ENCODE assay signal across 16 cellular contexts in genomic region chr22:39623603-39624500, GRCh38. TPM values are rescaled to one million over a fixed set of nuclear protein-coding genes. Genes with fewer than 3 reads are reported as not detected.
DNase-seq lines count a peak whose midpoint lies in the region; ATAC-seq, FAIRE-seq and TF ChIP-seq lines count a peak whose summit lies in the region.
"Had no signal": no experiment of that assay in that cellular context is flagged by ENCODE, and none has a peak within 500 bp of the region (broad histone marks: within the 10 kb centered on the region; RNA-seq: fewer than 3 reads in every experiment).

No MANE protein-coding gene starts in this region.

- peak; percentile 34 for DNase-seq in Right ventricle myocardium inferior (ENCODE audit: missing footprints)
- no peak for DNase-seq in right atrium auricular region (ENCODE audit: low spot score)
- no peak for DNase-seq in GM12878 (ENCODE audit: low read depth, low spot score)
- DNase-seq in kidney: peak; percentile 57
- DNase-seq in NCI-H2081 (lab: John Stamatoyannopoulos, UW): no peak
- DNase-seq in NCI-H187 (lab: John Stamatoyannopoulos, UW): no peak
- no peak for DNase-seq in PC-3
- DNase-seq: COR-L47, DMS153, NCI-H1105, NCI-H187 treated with DMSO at 0.1 percent for 48 hours had no signal

- SMC1A ChIA-PET in GM12878 (lab: Charles Lee; ENCODE audit: uncharacterized antibody, unreplicated experiment): interaction anchor here (2.0 kb wide), 1 partner anchor 401 kb away, joined by 14 read pairs; no protein-coding TSS in a partner anchor

- no peak overlapping the region for H3K4me3 ChIP-seq in right atrium auricular region
- no peak overlapping the region for H3K4me3 ChIP-seq in GM12878
- H3K4me3 ChIP-seq in kidney (ENCODE audit: low read length in 2 of 2): no peak overlapping the region
- no peak overlapping the region for H3K4me3 ChIP-seq in PC-3 (ENCODE audit: low read length)
- H3K4me3 ChIP-seq: GM23248 had no signal

- H2AFZ ChIP-seq in GM12878 (ENCODE audit: control insufficient read depth, low read depth, low read length) (no peak overlapping the region), PC-3 (ENCODE audit: low read length) (no peak overlapping the region)
- H2AFZ ChIP-seq: GM23248 had no signal

- no peak overlapping the region for H3K27ac ChIP-seq in right atrium auricular region
- H3K27ac ChIP-seq in GM12878 (ENCODE audit: control insufficient read depth, insufficient read depth): no peak overlapping the region
- no peak overlapping the region for H3K27ac ChIP-seq in kidney (ENCODE audit: low read depth in 2 of 2, low read length in 2 of 2)
- H3K27ac ChIP-seq in PC-3 (ENCODE audit: low read length): no peak overlapping the region
- H3K27ac ChIP-seq: C4-2B, GM23248 had no signal

- CTCF ChIA-PET in GM12878 (lab: Yijun Ruan, JAX): interaction anchor here (0.9 to 3.2 kb wide), 2 partner anchors 394 to 402 kb away, joined by 3 to 20 read pairs; no protein-coding TSS in a partner anchor
- CTCF ChIA-PET in PC-3 (lab: Charles Lee): no interaction called here

- WGBS in GM12878 (ENCODE audit: insufficient coverage, insufficient replicate concordance, low lambda C conversion rate, missing lambda C conversion rate): 63% methylated on average over 28 of the region's 28 CpGs

- FAIRE-seq in GM12878 (lab: Jason Lieb, UNC): no peak
- FAIRE-seq in kidney (lab: Jason Lieb, UNC): no peak
- FAIRE-seq: GM19239 had no signal

- H3K4me1 ChIP-seq in right atrium auricular region: no peaks in the 10 kb centered on the region
- H3K4me1 ChIP-seq in GM12878 (ENCODE audit: control insufficient read depth, insufficient read depth, low read length): no peaks in the 10 kb centered on the region
- no peaks in the 10 kb centered on the region for H3K4me1 ChIP-seq in kidney (ENCODE audit: control insufficient read depth in 1 of 2, insufficient read depth in 1 of 2, low read depth in 1 of 2, low read length in 2 of 2)
- no peaks in the 10 kb centered on the region for H3K4me1 ChIP-seq in PC-3 (ENCODE audit: insufficient read depth, low read length)

- H3K27me3 ChIP-seq in right atrium auricular region (peaks cover 0 to 7% of the 10 kb centered on the region in 2 donors), GM12878 (replicated peaks in 1 of 2; ENCODE audit: control insufficient read depth in 2 of 2, insufficient read depth in 2 of 2, low read length in 1 of 2) (peaks cover 0 to 1% of the 10 kb centered on the region in 2 experiments; a peak in 1 of 4 replicates), PC-3 (ENCODE audit: low read length) (no peaks in the 10 kb centered on the region)

- no peaks in the 10 kb centered on the region for H3K9me2 ChIP-seq in PC-3 (replicated peaks; ENCODE audit: low read length)

- no peaks in the 10 kb centered on the region for H3K9me3 ChIP-seq in right atrium auricular region
- H3K9me3 ChIP-seq in GM12878 (replicated peaks; ENCODE audit: control insufficient read depth, insufficient read depth, low read length): no peaks in the 10 kb centered on the region
- no peaks in the 10 kb centered on the region for H3K9me3 ChIP-seq in kidney (ENCODE audit: control insufficient read depth in 1 of 2, low read length in 2 of 2)
- H3K9me3 ChIP-seq in PC-3 (ENCODE audit: low read length): no peaks in the 10 kb centered on the region

- no peak for TF ChIP-seq POLR2A in GM12878 (IDR thresholded peaks at IDR 0.05; ENCODE audit: low read depth, low read length)

- H3K9ac ChIP-seq in GM12878 (ENCODE audit: control insufficient read depth, insufficient read depth, low read length) (no peak overlapping the region), kidney (ENCODE audit: low read length in 2 of 2) (no peak overlapping the region), PC-3 (ENCODE audit: low read length) (no peak overlapping the region)
- H3K9ac ChIP-seq: GM23248 had no signal

- TF ChIP-seq CTCF in right atrium auricular region (IDR thresholded peaks at IDR 0.05) (no peak), GM12878 (IDR thresholded peaks at IDR 0.05 in 2 of 3, conservative IDR thresholded peaks at IDR 0.05 in 1 of 3; ENCODE audit: control insufficient read depth in 2 of 3, extremely low read depth in 1 of 3, insufficient read depth in 1 of 3, low read depth in 3 of 3, low read length in 3 of 3) (no peak), kidney (IDR thresholded peaks at IDR 0.05; ENCODE audit: borderline replicate concordance, extremely low read depth, insufficient read depth) (no peak), PC-3 (conservative IDR thresholded peaks at IDR 0.05; ENCODE audit: low read depth, low read length) (no peak)

- in situ Hi-C loops in GM12878 (cut with MboI): no loop called here

- BruUV-seq in GM12878 (replicated peaks; lab: Mats Ljungman, UMichigan) (no TSS peak), PC-3 (replicated peaks; lab: Mats Ljungman, UMichigan) (no TSS peak)

- RAD21 ChIA-PET in GM12878 (lab: Charles Lee; ENCODE audit: unreplicated experiment): no interaction called here

- H4K20me1 ChIP-seq in GM12878 (ENCODE audit: control insufficient read depth, insufficient read depth) (no peaks in the 10 kb centered on the region), PC-3 (ENCODE audit: low read length) (no peaks in the 10 kb centered on the region)

- TF ChIP-seq RAD21 in GM12878 (IDR thresholded peaks at IDR 0.05; ENCODE audit: insufficient read depth, low read depth, low read length): no peak

- H3K79me2 ChIP-seq in GM12878 (ENCODE audit: control insufficient read depth, insufficient read depth, low read length) (no peaks in the 10 kb centered on the region), PC-3 (ENCODE audit: low read length) (no peaks in the 10 kb centered on the region)

- ATAC-seq in Right ventricle myocardium inferior (no peak), GM12878 (no peak), HG03432 (IDR thresholded peaks at IDR 0.05; ENCODE audit: unreplicated experiment) (no peak), PC-3 (no peak)
- ATAC-seq: SK-N-SH treated with all-trans-retinoic acid at 6 μM for 48 hours had no signal

- intact Hi-C loops in Right ventricle myocardium inferior (cut with DNase I): loop anchor here (2.0 kb wide), 1 partner anchor 399 kb away; no protein-coding TSS in a partner anchor
- intact Hi-C loops in GM12878 (cut with micrococcal nuclease; ENCODE audit: unreplicated experiment): loop anchor here (1.0 kb wide), 1 partner anchor 400 kb away; no protein-coding TSS in a partner anchor
- intact Hi-C loops in kidney (cut with DNase I): no loop called here
- intact Hi-C loops in PC-3 (cut with micrococcal nuclease): no loop called here

- no peaks in the 10 kb centered on the region for H3K36me3 ChIP-seq in right atrium auricular region
- no peaks in the 10 kb centered on the region for H3K36me3 ChIP-seq in GM12878 (ENCODE audit: control insufficient read depth in 2 of 2, insufficient read depth in 2 of 2, low read length in 1 of 2)
- H3K36me3 ChIP-seq in kidney (ENCODE audit: control insufficient read depth in 1 of 2, insufficient read depth in 2 of 2, low read length in 2 of 2): no peaks in the 10 kb centered on the region
- no peaks in the 10 kb centered on the region for H3K36me3 ChIP-seq in PC-3 (ENCODE audit: low read depth, low read length)

- POLR2A ChIA-PET in GM12878 (lab: Charles Lee): interaction anchor here (0.6 kb wide), 1 partner anchor 355 kb away, joined by 3 read pairs; no protein-coding TSS in a partner anchor
- POLR2A ChIA-PET in PC-3 (lab: Charles Lee; ENCODE audit: unreplicated experiment): no interaction called here

- H3K4me2 ChIP-seq in GM12878 (ENCODE audit: control insufficient read depth, insufficient read depth) (no peak overlapping the region), PC-3 (ENCODE audit: low read length) (no peak overlapping the region)

- no peak for TF ChIP-seq EP300 in GM12878 (IDR thresholded peaks at IDR 0.05; ENCODE audit: borderline replicate concordance in 1 of 2, control insufficient read depth in 1 of 2, low read depth in 2 of 2, low read length in 2 of 2)

- H3F3A ChIP-seq in PC-3 (ENCODE audit: low read length, unreplicated experiment): no peaks in the 10 kb centered on the region

TF ChIP-seq in GM12878, 131 proteins besides CTCF, POLR2A, EP300 and RAD21:
- TF ChIP-seq SMAD5 (IDR thresholded peaks at IDR 0.05; ENCODE audit: low read depth) (no peak), BCL3 (IDR thresholded peaks at IDR 0.05; ENCODE audit: borderline replicate concordance, insufficient read depth, low read depth, low read length, poor library complexity, severe bottlenecking) (peak; percentile 42)

RNA-seq across cellular contexts. Expression of gene CACNA1I, which starts 53.3 kb away (rescaled TPM):
- total RNA-seq in Right ventricle myocardium inferior (not detected), right atrium auricular region (under 1 TPM in 1 of 2 donors, not detected in 1; 0.08 TPM), GM12878 (2014; rRNA removed) (not detected in 2 replicates), GM12878 (2014; rRNA removed; fragmentation: Illumina TruSeq; extraction: Trizol) (not detected in 2 replicates), GM12878 (2021) (0.03 TPM in 2 replicates), kidney (0.63 TPM), PC-3 (2014; rRNA removed) (0.06 TPM in 1 of 2 replicates, not detected in the other)
- 0.07 and 0.10 TPM in 2 replicates for total RNA-seq in GM12878 (2013; cell fraction: nucleolus; rRNA removed)
- polyA plus RNA-seq in GM12878 (2011; ENCODE audit: low read depth): not detected
- polyA plus RNA-seq in GM12878 (2011; rRNA removed) (0.01 TPM in 1 of 2 replicates, not detected in the other), GM12878 (2014; fragmentation: Illumina TruSeq; extraction: Trizol) (not detected in 2 replicates), GM12878 (2014; fragmentation: Nextera tagmentation; extraction: Ambion mirVana) (not detected), GM12878 (2014; rRNA removed) (not detected in 2 replicates), GM12878 (2016; fragmentation: Nextera tagmentation; extraction: Ambion mirVana) (not detected), kidney (ENCODE audit: insufficient read depth, low read depth, low replicate concordance) (not detected)
- polyA plus RNA-seq in GM12878 (2011; cell fraction: cytosol; rRNA removed): 0.01 TPM in 1 of 2 replicates, not detected in the other
- 0.04 and 0.06 TPM in 2 replicates for polyA plus RNA-seq in GM12878 (2011; cell fraction: nucleus; rRNA removed)
- polyA plus RNA-seq in GM12878 (2012): not detected in 2 replicates
- polyA minus RNA-seq in GM12878 (2011; rRNA and poly(A)+ RNA removed): under 0.01 TPM in 1 of 2 replicates, not detected in the other
- polyA minus RNA-seq in GM12878 (2011; cell fraction: cytosol; rRNA and poly(A)+ RNA removed): not detected in 2 replicates
- not detected in 2 replicates for polyA minus RNA-seq in GM12878 (2011; cell fraction: nucleus; rRNA and poly(A)+ RNA removed)
- total RNA-seq: GM23248 had no signal
- polyA plus RNA-seq: GM23248 had no signal

Comparison
In these comparisons a context has a peak if more than half of its experiments do, and no peak if none do; other contexts are left out.
1. DNase-seq: peak in Right ventricle myocardium inferior (single experiment) and kidney (single experiment); none in right atrium auricular region (single experiment), GM12878 (single experiment), NCI-H2081 (0 of 2), NCI-H187 (0 of 2) and PC-3 (single experiment).
2. intact Hi-C loops: an anchor here in Right ventricle myocardium inferior (2.0 kb wide) and GM12878 (1.0 kb wide); none called in kidney and PC-3.